Comparison of ENCODE assay signal across 9 cellular contexts in the genomic region with DNA sequence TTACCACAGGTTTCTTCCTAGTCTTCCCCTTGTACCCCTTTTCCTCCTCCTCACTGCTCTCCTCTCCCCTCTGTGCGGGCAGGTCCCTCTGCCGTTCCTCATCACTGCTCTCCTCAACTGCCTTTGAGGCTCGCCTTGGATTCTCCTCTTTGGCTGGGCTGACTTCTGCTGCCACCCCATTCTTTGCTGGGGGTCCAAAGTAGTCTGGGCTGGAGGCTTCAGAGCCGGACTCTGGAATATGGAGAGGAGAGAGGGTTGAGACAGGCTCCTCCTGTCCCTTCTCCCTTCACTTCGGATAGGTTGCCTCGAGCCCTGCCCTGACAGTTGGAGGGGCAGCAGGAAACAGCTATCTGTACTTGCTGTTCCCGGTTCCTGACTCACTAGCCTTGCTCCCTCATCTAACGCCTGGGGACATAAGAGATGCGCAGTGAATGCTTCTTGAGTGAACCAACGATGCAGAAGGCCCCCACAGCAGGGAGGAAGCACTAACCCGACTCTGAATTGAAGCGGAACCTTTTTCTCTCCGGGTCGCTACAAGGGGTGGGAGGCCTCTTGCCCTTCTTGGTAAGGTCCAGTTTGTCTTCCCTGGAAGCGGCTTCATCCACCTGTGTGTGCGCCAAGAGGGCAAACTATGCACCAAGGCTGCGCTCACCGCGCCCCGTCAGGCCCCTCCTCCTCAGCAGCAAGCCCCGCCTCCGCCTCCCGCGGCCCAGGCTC. TPM values are rescaled to one million over a fixed set of nuclear protein-coding genes. Genes with fewer than 3 reads are reported as not detected.
DNase-seq lines count a peak whose midpoint lies in the region; ATAC-seq and TF ChIP-seq lines count a peak whose summit lies in the region.
"Had no signal": no experiment of that assay in that cellular context is flagged by ENCODE, and none has a peak within 500 bp of the region (broad histone marks: within the 10 kb centered on the region; RNA-seq: fewer than 3 reads in every experiment).

No MANE protein-coding gene starts in this region.

- H3K36me3 ChIP-seq in SK-N-MC (ENCODE audit: insufficient read depth, low read length) (peaks cover 39% of the 10 kb centered on the region), lower lobe of right lung (peaks cover 44% of the 10 kb centered on the region)

- no peaks in the 10 kb centered on the region for H3K27me3 ChIP-seq in lower lobe of right lung (ENCODE audit: low read depth)

- TF ChIP-seq CTCF in lower lobe of right lung (IDR thresholded peaks at IDR 0.05) = no peak

- peaks cover 50% of the 10 kb centered on the region for H3K4me1 ChIP-seq in lower lobe of right lung

- ATAC-seq in HG02884 (IDR thresholded peaks at IDR 0.05; ENCODE audit: unreplicated experiment) (peak; percentile 36), lower lobe of right lung (peak; percentile 79 to 80)

- H3K9ac ChIP-seq in SK-N-MC (ENCODE audit: insufficient read length) = peak overlapping the region; percentile 99

- DNase-seq in NCI-H748 (lab: John Stamatoyannopoulos, UW; ENCODE audit: unreplicated experiment) (peak; percentile 58), NCI-H748 treated with DMSO at 0.1 percent for 48 hours (lab: John Stamatoyannopoulos, UW) (no peak), SK-N-MC (ENCODE audit: low read depth, low spot score) (no peak), lower lobe of right lung (no peak), SHP77 treated with DMSO at 0.1 percent for 48 hours (lab: John Stamatoyannopoulos, UW) (no peak)
- peak; percentile 49 to 66 for DNase-seq in stimulated activated CD8-positive, alpha-beta memory T cell treated with anti-CD3 and anti-CD28 coated beads, Interleukin-2, amount 100 ng/mL, for 48 hours (ENCODE audit: low read depth in 2 of 2)

- H3K27ac ChIP-seq in SK-N-MC (peak overlapping the region; percentile 97), cingulate gyrus (ENCODE audit: low read depth, low read length) (peak overlapping the region; percentile 97), lower lobe of right lung (peak overlapping the region; percentile 96)

- H3K9me3 ChIP-seq in SK-N-MC (ENCODE audit: low read depth, low read length) (no peaks in the 10 kb centered on the region), lower lobe of right lung (no peaks in the 10 kb centered on the region)

- peak overlapping the region; percentile 96 for H3K4me3 ChIP-seq in SK-N-MC
- H3K4me3 ChIP-seq in lower lobe of right lung = peak overlapping the region; percentile 83

- intact Hi-C loops in lower lobe of right lung (cut with DNase I) = no loop called here

RNA-seq across cellular contexts. Expression of a gene that starts 0.6 kb away (rescaled TPM):
- total RNA-seq in lower lobe of right lung = 22.1 TPM

RNA-seq across cellular contexts. Expression of a gene that starts 1.3 kb away (rescaled TPM):
- total RNA-seq in lower lobe of right lung = 58.4 TPM

RNA-seq across cellular contexts. Expression of a gene that starts 16.1 kb away (rescaled TPM):
- 6.4 TPM for total RNA-seq in lower lobe of right lung
- total RNA-seq: myocyte had no signal

RNA-seq across cellular contexts. Expression of a gene that starts 21.1 kb away (rescaled TPM):
- 66.2 TPM for total RNA-seq in lower lobe of right lung

RNA-seq across cellular contexts. Expression of a gene that starts 28.2 kb away (rescaled TPM):
- total RNA-seq in lower lobe of right lung = not detected
- total RNA-seq: myocyte had no signal

Comparison
In these comparisons a context has a peak if more than half of its experiments do, and no peak if none do; other contexts are left out.
1. DNase-seq: peak in NCI-H748 (single experiment) and stimulated activated CD8-positive, alpha-beta memory T cell treated with anti-CD3 and anti-CD28 coated beads, Interleukin-2, amount 100 ng/mL, for 48 hours (2 of 2); none in NCI-H748 treated with DMSO at 0.1 percent for 48 hours (single experiment), SK-N-MC (single experiment), lower lobe of right lung (single experiment) and SHP77 treated with DMSO at 0.1 percent for 48 hours (single experiment).
2. Peak in every context shown above with its lines, with median percentiles within 50 percentile points of each other: H3K27ac ChIP-seq.